1 cellular context compared by ENCODE assay signal in genomic region chr4:85867281-85867680, GRCh38.
TF ChIP-seq lines count a peak whose summit lies in the region.

No MANE protein-coding gene starts in this region.

TF ChIP-seq in SK-N-SH, 30 proteins besides CTCF, POLR2A, EP300 and RAD21 (continued from another document):
- TF ChIP-seq YY1 (IDR thresholded peaks at IDR 0.05; ENCODE audit: low read depth): no peak
- no peak for TF ChIP-seq USF1 (IDR thresholded peaks at IDR 0.05; ENCODE audit: borderline replicate concordance, low read depth)
